ENCODE assay signal across 11 cellular contexts in the genomic region with DNA sequence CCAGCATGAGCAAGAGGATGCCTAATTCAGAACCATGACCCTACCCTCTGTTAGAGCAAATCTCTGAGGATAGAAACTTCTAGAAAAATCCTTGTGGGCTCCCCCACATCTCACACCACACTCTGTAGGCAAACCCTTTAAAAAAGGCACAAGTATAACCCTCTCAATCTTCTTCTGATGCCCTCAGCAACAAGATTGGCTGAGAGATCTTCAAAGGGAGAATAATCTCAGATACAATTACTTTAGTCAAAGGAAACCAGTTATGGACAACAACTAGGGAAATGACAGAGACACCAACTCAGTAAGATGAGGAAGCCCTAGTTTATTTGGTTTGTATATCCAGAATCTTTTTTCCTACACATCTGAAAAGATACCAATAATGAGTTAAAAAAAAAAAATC. TPM values are rescaled to one million over a fixed set of nuclear protein-coding genes. Genes with fewer than 3 reads are reported as not detected.
DNase-seq lines count a peak whose midpoint lies in the region; ATAC-seq and TF ChIP-seq lines count a peak whose summit lies in the region.
"Had no signal": no experiment of that assay in that cellular context is flagged by ENCODE, and none has a peak within 500 bp of the region (broad histone marks: within the 10 kb centered on the region; RNA-seq: fewer than 3 reads in every experiment).

No MANE protein-coding gene starts in this region.

- TF ChIP-seq CTCF in CD8-positive, alpha-beta T cell (IDR thresholded peaks at IDR 0.05): no peak
- no peak for TF ChIP-seq CTCF in coronary artery (IDR thresholded peaks at IDR 0.05)
- TF ChIP-seq CTCF in sigmoid colon (IDR thresholded peaks at IDR 0.05): no peak
- TF ChIP-seq CTCF in ovary (IDR thresholded peaks at IDR 0.05): no peak

- TF ChIP-seq EP300 in sigmoid colon (IDR thresholded peaks at IDR 0.05): no peak
- TF ChIP-seq EP300 in ovary (IDR thresholded peaks at IDR 0.05): no peak

- H3K9me3 ChIP-seq in CD8-positive, alpha-beta T cell (ENCODE audit: low read length): no peaks in the 10 kb centered on the region
- no peaks in the 10 kb centered on the region for H3K9me3 ChIP-seq in KOPT-K1 (ENCODE audit: insufficient read depth, low read length, poor library complexity, severe bottlenecking)
- no peaks in the 10 kb centered on the region for H3K9me3 ChIP-seq in sigmoid colon
- H3K9me3 ChIP-seq in ovary: no peaks in the 10 kb centered on the region

- no peaks in the 10 kb centered on the region for H3K36me3 Mint-ChIP-seq in CD8-positive, alpha-beta T cell

- POLR2A ChIA-PET in CD8-positive, alpha-beta T cell (lab: Charles Lee): no interaction called here
- POLR2A ChIA-PET in HEK293T (lab: Yijun Ruan, JAX): interaction anchor here (0.7 to 1.7 kb wide), 2 partner anchors 15 to 1378 kb away, joined by 3 to 8 read pairs; no protein-coding TSS in a partner anchor

- CTCF ChIA-PET in CD8-positive, alpha-beta T cell (lab: Charles Lee): no interaction called here
- CTCF ChIA-PET in HEK293T (lab: Yijun Ruan, JAX): no interaction called here

- H3K27me3 ChIP-seq in CD8-positive, alpha-beta T cell (ENCODE audit: insufficient read depth, low read length): no peaks in the 10 kb centered on the region
- H3K27me3 ChIP-seq in sigmoid colon (no peaks in the 10 kb centered on the region), ovary (no peaks in the 10 kb centered on the region)

- peak overlapping the region; percentile 32 for H3K27ac Mint-ChIP-seq in CD8-positive, alpha-beta T cell

- DNase-seq in CD8-positive, alpha-beta T cell: no peak
- DNase-seq in coronary artery (ENCODE audit: low spot score) (no peak), sigmoid colon (no peak), NCI-H146 treated with DMSO at 0.1 percent for 48 hours (lab: John Stamatoyannopoulos, UW; ENCODE audit: unreplicated experiment) (no peak), HEK293T (ENCODE audit: extremely low spot score) (no peak), ovary (no peak), globus pallidus (ENCODE audit: low spot score) (no peak)
- DNase-seq: NCI-H1417 treated with DMSO at 0.1 percent for 48 hours; OCI-M1; stimulated activated CD4-positive, alpha-beta T cell treated with anti-CD3 and anti-CD28 coated beads, Interleukin-4, amount 100 ng/mL, for 4 hours had no signal

- ATAC-seq in CD8-positive, alpha-beta T cell: no peak

- no peak overlapping the region for H3K27ac ChIP-seq in CD8-positive, alpha-beta T cell (ENCODE audit: low read depth, low read length)
- H3K27ac ChIP-seq in KOPT-K1 (ENCODE audit: low read depth, low read length, poor library complexity, severe bottlenecking) (peak overlapping the region; percentile 64), coronary artery (peak overlapping the region; percentile 82 to 84), sigmoid colon (peak overlapping the region; percentile 61 to 73 (median 70)), ovary (no peak overlapping the region)

- H3K36me3 ChIP-seq in CD8-positive, alpha-beta T cell (ENCODE audit: insufficient read depth, low read length): no peaks in the 10 kb centered on the region
- H3K36me3 ChIP-seq in KOPT-K1 (ENCODE audit: insufficient read depth, low read length) (no peaks in the 10 kb centered on the region), sigmoid colon (no peaks in the 10 kb centered on the region), ovary (no peaks in the 10 kb centered on the region)

- H3K4me1 ChIP-seq in CD8-positive, alpha-beta T cell (ENCODE audit: insufficient read depth, low read length): peaks cover 13% of the 10 kb centered on the region
- H3K4me1 ChIP-seq in sigmoid colon (peaks cover 0 to 23% (median 19%) of the 10 kb centered on the region in 4 donors), ovary (ENCODE audit: insufficient read depth) (peaks cover 12% of the 10 kb centered on the region)

- intact Hi-C loops in CD8-positive, alpha-beta T cell (cut with DNase I, micrococcal nuclease): no loop called here
- intact Hi-C loops in sigmoid colon (cut with DNase I): loop anchor here (5.0 kb wide), 1 partner anchor 50 kb away; the partner anchor contains the start of gene LIF
- intact Hi-C loops in ovary (cut with DNase I): no loop called here

- H3K4me3 Mint-ChIP-seq in CD8-positive, alpha-beta T cell: no peak overlapping the region

- TF ChIP-seq POLR2A in sigmoid colon (IDR thresholded peaks at IDR 0.05) (no peak), ovary (IDR thresholded peaks at IDR 0.05) (no peak)

- no peaks in the 10 kb centered on the region for H3K9me3 Mint-ChIP-seq in CD8-positive, alpha-beta T cell

- no peak overlapping the region for H3K4me3 ChIP-seq in CD8-positive, alpha-beta T cell (ENCODE audit: low read depth, low read length)
- H3K4me3 ChIP-seq in coronary artery (no peak overlapping the region), sigmoid colon (no peak overlapping the region), ovary (no peak overlapping the region)

- no peaks in the 10 kb centered on the region for H3K27me3 Mint-ChIP-seq in CD8-positive, alpha-beta T cell (ENCODE audit: low read depth)

- peaks cover 26% of the 10 kb centered on the region for H3K4me1 Mint-ChIP-seq in CD8-positive, alpha-beta T cell (ENCODE audit: low read depth)

TF ChIP-seq in HEK293T, 16 proteins besides CTCF, POLR2A, EP300 and RAD21:
- TF ChIP-seq ZNF384 (IDR thresholded peaks at IDR 0.05) (no peak), LEF1 (IDR thresholded peaks at IDR 0.05; ENCODE audit: borderline replicate concordance) (no peak)

RNA-seq across cellular contexts. Expression of gene LIF, which starts 49.2 kb away (rescaled TPM):
- total RNA-seq in CD8-positive, alpha-beta T cell: under 1 TPM; 0.30 to 0.42 TPM
- total RNA-seq in sigmoid colon (1 to 10 TPM in 1 of 4 donors, under 1 TPM in 3; 0.28 to 5.8 (median 0.34) TPM), ovary (1 to 10 TPM in 5 of 7 donors, under 1 TPM in 2; 0.35 to 8.3 (median 1.9) TPM)
- polyA plus RNA-seq in sigmoid colon (10 to 100 TPM in 1 of 3 donors, 1 to 10 TPM in 2; 1.6 to 10.3 (median 1.8) TPM), ovary (1 to 10 TPM; 1.1 to 3.1 TPM)

Comparison
In these comparisons a context has a peak if more than half of its experiments do, and no peak if none do; other contexts are left out.
1. H3K27ac ChIP-seq: peak in KOPT-K1 (single experiment), coronary artery (2 of 2) and sigmoid colon (4 of 4); none in CD8-positive, alpha-beta T cell (single experiment) and ovary (0 of 2).